15 cellular contexts compared by ENCODE assay signal in the genomic region with DNA sequence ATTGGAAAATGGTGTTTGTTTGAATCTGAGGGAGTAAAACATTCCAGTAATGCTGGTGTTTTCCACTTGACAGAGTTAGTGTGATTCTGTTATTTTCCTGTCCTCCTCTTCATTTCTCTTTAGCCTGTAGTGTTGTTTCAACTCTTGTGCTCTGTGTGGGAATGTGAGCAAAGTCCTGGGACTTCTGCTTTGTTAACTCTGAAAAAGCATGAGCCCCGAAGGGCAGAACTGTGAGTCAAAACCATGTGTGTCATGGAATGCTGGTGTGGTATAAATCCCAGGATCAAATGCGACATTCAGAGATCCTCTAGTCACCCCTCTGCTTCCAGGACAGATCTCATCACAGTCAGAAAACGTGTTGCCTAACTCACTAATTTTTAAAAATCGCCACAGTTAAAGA. TPM values are rescaled to one million over a fixed set of nuclear protein-coding genes. Genes with fewer than 3 reads are reported as not detected.
DNase-seq lines count a peak whose midpoint lies in the region; ATAC-seq, FAIRE-seq and TF ChIP-seq lines count a peak whose summit lies in the region.
"Had no signal": no experiment of that assay in that cellular context is flagged by ENCODE, and none has a peak within 500 bp of the region (broad histone marks: within the 10 kb centered on the region; RNA-seq: fewer than 3 reads in every experiment).

No MANE protein-coding gene starts in this region.

- no peak overlapping the region for H2AFZ ChIP-seq in HepG2 (ENCODE audit: low read length)

- H3K79me2 ChIP-seq in HepG2 (ENCODE audit: insufficient read depth, low read length), result no peaks in the 10 kb centered on the region

- H3K4me2 ChIP-seq in HepG2 (ENCODE audit: low read depth, low read length), result no peak overlapping the region

- TF ChIP-seq EP300 in HepG2 (IDR thresholded peaks at IDR 0.05; ENCODE audit: low read depth in 2 of 2, low read length in 2 of 2) (no peak), HepG2 (CRISPR knock-in tag; IDR thresholded peaks at IDR 0.05; ENCODE audit: borderline replicate concordance) (no peak)

- DNase-seq in HepG2 (ENCODE audit: low spot score), result peak; percentile 46
- no peak for DNase-seq in right lobe of liver
- peak; percentile 59 for DNase-seq in bronchial epithelial cell (ENCODE audit: low read depth)
- peak; percentile 72 for DNase-seq in kidney epithelial cell (ENCODE audit: low read depth)
- no peak for DNase-seq in small intestine
- DNase-seq in GM19239 (ENCODE audit: insufficient read length, low spot score), result no peak
- DNase-seq in coronary artery (ENCODE audit: low spot score), result no peak
- no peak for DNase-seq in NCI-H2107 treated with DMSO at 0.1 percent for 48 hours (lab: John Stamatoyannopoulos, UW; ENCODE audit: unreplicated experiment)
- DNase-seq: activated B cell treated with CpG ODN at 0.5 μM for 24 hours; activated T-cell treated with anti-CD3 and anti-CD28 coated beads, Interleukin-2, amount 50 U/mL, for 48 hours; DMS79 treated with DMSO at 0.1 percent for 48 hours; left ventricle myocardium superior; NCI-H446 had no signal

- no peaks in the 10 kb centered on the region for H4K20me1 ChIP-seq in HepG2 (ENCODE audit: insufficient read depth, low read length)

- no TSS peak for BruUV-seq in HepG2 (replicated peaks; lab: Mats Ljungman, UMichigan)

- TF ChIP-seq POLR2A in HepG2 (IDR thresholded peaks at IDR 0.05; ENCODE audit: insufficient read depth in 1 of 2, low read depth in 2 of 2, low read length in 2 of 2) (no peak), right lobe of liver (IDR thresholded peaks at IDR 0.05) (no peak)

- no peaks in the 10 kb centered on the region for H3K27me3 ChIP-seq in HepG2 (ENCODE audit: control insufficient read depth in 1 of 2, insufficient read depth in 2 of 2, low read length in 2 of 2)
- no peaks in the 10 kb centered on the region for H3K27me3 ChIP-seq in right lobe of liver
- no peaks in the 10 kb centered on the region for H3K27me3 ChIP-seq in bronchial epithelial cell (ENCODE audit: control insufficient read depth, insufficient read depth, low read length)
- H3K27me3 ChIP-seq in kidney epithelial cell (ENCODE audit: control insufficient read depth, insufficient read depth, low read length), result no peaks in the 10 kb centered on the region
- no peaks in the 10 kb centered on the region for H3K27me3 ChIP-seq in small intestine (ENCODE audit: control insufficient read depth in 2 of 2, insufficient read depth in 2 of 2, low read length in 2 of 2)
- H3K27me3 ChIP-seq: cardiac muscle cell had no signal

- peak; percentile 76 for ATAC-seq in HepG2
- ATAC-seq in right lobe of liver, result no peak
- ATAC-seq: left ventricle myocardium superior had no signal

- no peak overlapping the region for H3K9ac ChIP-seq in HepG2 (ENCODE audit: insufficient read depth, low read depth, low read length)

- POLR2A ChIA-PET in HepG2 (lab: Yijun Ruan, JAX), result no interaction called here

- no peak for FAIRE-seq in HepG2 (lab: Jason Lieb, UNC)
- FAIRE-seq in bronchial epithelial cell (lab: Jason Lieb, UNC), result no peak
- FAIRE-seq in small intestine (lab: Jason Lieb, UNC), result no peak
- no peak for FAIRE-seq in GM19239 (lab: Jason Lieb, UNC)
- FAIRE-seq: A204.1 had no signal

- no peak for TF ChIP-seq CTCF in HepG2 (CRISPR knock-in tag; IDR thresholded peaks at IDR 0.05)
- TF ChIP-seq CTCF in right lobe of liver (IDR thresholded peaks at IDR 0.05), result no peak
- no peak for TF ChIP-seq CTCF in bronchial epithelial cell (IDR thresholded peaks at IDR 0.05; ENCODE audit: insufficient read depth, low read length, severe bottlenecking)
- no peak for TF ChIP-seq CTCF in kidney epithelial cell (IDR thresholded peaks at IDR 0.05; ENCODE audit: insufficient read depth, low read length, poor library complexity, severe bottlenecking)
- no peak for TF ChIP-seq CTCF in coronary artery (IDR thresholded peaks at IDR 0.05)

- 71% methylated on average over 4 of the region's 4 CpGs for WGBS in HepG2 (ENCODE audit: low lambda C conversion rate)
- WGBS in right lobe of liver (ENCODE audit: insufficient coverage, low coverage, low lambda C conversion rate, missing lambda C conversion rate), result 74% methylated on average over 4 of the region's 4 CpGs
- 83 to 92% (median 86%) methylated on average over 4 of the region's 4 CpGs for WGBS in small intestine, 3 donors

- CTCF ChIA-PET in HepG2 (lab: Yijun Ruan, JAX; ENCODE audit: low intra/inter-chr PET ratio, low total read pairs), result no interaction called here

- H3K27ac ChIP-seq in HepG2 (ENCODE audit: extremely low read length, insufficient read depth, low read length), result peak overlapping the region; percentile 11
- no peak overlapping the region for H3K27ac ChIP-seq in right lobe of liver
- no peak overlapping the region for H3K27ac ChIP-seq in small intestine (ENCODE audit: low read depth in 1 of 2, low read length in 1 of 2)
- no peak overlapping the region for H3K27ac ChIP-seq in coronary artery
- H3K27ac ChIP-seq: cardiac muscle cell had no signal

- intact Hi-C loops in HepG2 (cut with micrococcal nuclease; ENCODE audit: unreplicated experiment), result no loop called here
- intact Hi-C loops in right lobe of liver (cut with DNase I), result no loop called here

- TF ChIP-seq RAD21 in HepG2 (CRISPR knock-in tag; IDR thresholded peaks at IDR 0.05), result no peak

- H3K4me1 ChIP-seq in HepG2 (ENCODE audit: insufficient read depth, low read length), result peaks cover 19% of the 10 kb centered on the region
- H3K4me1 ChIP-seq in right lobe of liver, result no peaks in the 10 kb centered on the region
- peaks cover 0 to 6% of the 10 kb centered on the region in 2 donors for H3K4me1 ChIP-seq in small intestine (ENCODE audit: control insufficient read depth in 2 of 2, insufficient read depth in 1 of 2, low read depth in 1 of 2, low read length in 1 of 2)

- in situ Hi-C loops in HepG2 (cut with HindIII; ENCODE audit: extremely low pct_ligation_motif_present, low pct_unique_long_range_greater_than_20kb), result no loop called here

- H3K4me3 ChIP-seq in HepG2 (replicated peaks in 1 of 3; ENCODE audit: insufficient read depth in 1 of 3, low read depth in 2 of 3, low read length in 3 of 3) (no peak overlapping the region), right lobe of liver (no peak overlapping the region), bronchial epithelial cell (ENCODE audit: low read depth, low read length) (no peak overlapping the region), kidney epithelial cell (ENCODE audit: low read depth, low read length) (no peak overlapping the region), small intestine (ENCODE audit: low read depth in 1 of 2, low read length in 2 of 2) (no peak overlapping the region), coronary artery (no peak overlapping the region)
- H3K4me3 ChIP-seq: cardiac muscle cell had no signal

- H3K36me3 ChIP-seq in HepG2 (replicated peaks in 1 of 2; ENCODE audit: control insufficient read depth in 1 of 2, insufficient read depth in 2 of 2, low read length in 2 of 2) (no peaks in the 10 kb centered on the region), right lobe of liver (no peaks in the 10 kb centered on the region), bronchial epithelial cell (ENCODE audit: control insufficient read depth, insufficient read depth, low read length) (no peaks in the 10 kb centered on the region), kidney epithelial cell (ENCODE audit: control insufficient read depth, insufficient read depth, low read length) (no peaks in the 10 kb centered on the region), small intestine (ENCODE audit: control insufficient read depth in 2 of 2, insufficient read depth in 2 of 2, low read length in 2 of 2) (peaks cover 0 to 3% of the 10 kb centered on the region in 2 donors)
- H3K36me3 ChIP-seq: cardiac muscle cell had no signal

- H3K9me3 ChIP-seq in HepG2 (ENCODE audit: low read length) (no peaks in the 10 kb centered on the region), right lobe of liver (no peaks in the 10 kb centered on the region), small intestine (ENCODE audit: control insufficient read depth, low read depth) (no peaks in the 10 kb centered on the region)

TF ChIP-seq in HepG2, 621 proteins besides CTCF, POLR2A, EP300 and RAD21:
- TF ChIP-seq KLF12 (CRISPR knock-in tag; IDR thresholded peaks at IDR 0.05; ENCODE audit: borderline replicate concordance), result no peak
- peak; percentile 34 for TF ChIP-seq TEAD3 (CRISPR knock-in tag; optimal IDR thresholded peaks at IDR 0.05; ENCODE audit: borderline replicate concordance)

RNA-seq across cellular contexts. Expression of gene F2R, which starts 8.9 kb away (rescaled TPM):
- total RNA-seq in HepG2 (2016; rRNA removed; fragmentation: Illumina TruSeq; extraction: Trizol), result 4.6 and 8.3 TPM in 2 replicates
- total RNA-seq in HepG2 (2016; cell fraction: cytosol; rRNA removed; fragmentation: Illumina TruSeq; extraction: Trizol; ENCODE audit: low read depth), result 0.40 and 0.97 TPM in 2 replicates
- total RNA-seq in HepG2 (2016; cell fraction: insoluble cytoplasmic fraction; rRNA removed; fragmentation: Illumina TruSeq; extraction: Trizol), result 5.0 and 8.5 TPM in 2 replicates
- 3.6 and 3.7 TPM in 2 replicates for total RNA-seq in HepG2 (2016; cell fraction: membrane; rRNA removed; fragmentation: Illumina TruSeq; extraction: Trizol)
- 9.1 and 9.6 TPM in 2 replicates for total RNA-seq in HepG2 (2016; cell fraction: nucleus; rRNA removed; fragmentation: Illumina TruSeq; extraction: Trizol)
- 12.3 and 13.6 TPM in 2 replicates for polyA plus RNA-seq in HepG2 (2011; rRNA removed)
- 10.7 and 16.3 TPM in 2 replicates for polyA plus RNA-seq in HepG2 (2011; cell fraction: cytosol; rRNA removed)
- polyA plus RNA-seq in HepG2 (2011; cell fraction: nucleus; rRNA removed), result 2.4 and 3.8 TPM in 2 replicates
- 5.7 and 5.9 TPM in 2 replicates for polyA plus RNA-seq in HepG2 (2012)
- 0.66 and 0.90 TPM in 2 replicates for polyA plus RNA-seq in HepG2 (2016; cell fraction: cytosol; fragmentation: Illumina TruSeq; extraction: Trizol; ENCODE audit: low read depth)
- polyA plus RNA-seq in HepG2 (2016; cell fraction: insoluble cytoplasmic fraction; fragmentation: Illumina TruSeq; extraction: Trizol; ENCODE audit: low read depth), result 5.5 and 5.8 TPM in 2 replicates
- polyA plus RNA-seq in HepG2 (2016; cell fraction: membrane; fragmentation: Illumina TruSeq; extraction: Trizol; ENCODE audit: low read depth), result 1.6 and 2.1 TPM in 2 replicates
- 10.9 and 12.9 TPM in 2 replicates for polyA plus RNA-seq in HepG2 (2016; cell fraction: nucleus; fragmentation: Illumina TruSeq; extraction: Trizol; ENCODE audit: insufficient read depth, low read depth)
- polyA minus RNA-seq in HepG2 (2011; rRNA and poly(A)+ RNA removed; ENCODE audit: low replicate concordance), result 1.3 and 28.5 TPM in 2 replicates
- polyA minus RNA-seq in HepG2 (2011; cell fraction: cytosol; rRNA and poly(A)+ RNA removed), result 8.1 and 10.8 TPM in 2 replicates
- 4.8 and 6.0 TPM in 2 replicates for polyA minus RNA-seq in HepG2 (2011; cell fraction: nucleus; rRNA and poly(A)+ RNA removed)
- 10 to 100 TPM in 5 of 6 experiments, 1 to 10 TPM in 1; 3.5 to 18.4 (median 11.4) TPM for total RNA-seq in right lobe of liver
- 2.0 and 12.1 TPM in 2 replicates for total RNA-seq in bronchial epithelial cell
- total RNA-seq in kidney epithelial cell, result 105 and 111 TPM in 2 replicates
- polyA plus RNA-seq in small intestine, result 1 to 10 TPM in 2 of 3 donors, under 1 TPM in 1; 0.45 to 9.8 (median 2.4) TPM

Comparison
In these comparisons a context has a peak if more than half of its experiments do, and no peak if none do; other contexts are left out.
1. DNase-seq: peak in HepG2 (single experiment), bronchial epithelial cell (single experiment) and kidney epithelial cell (single experiment); none in right lobe of liver (0 of 3), small intestine (single experiment), GM19239 (single experiment), coronary artery (single experiment) and NCI-H2107 treated with DMSO at 0.1 percent for 48 hours (single experiment).